Comparison of ENCODE assay signal across 23 cellular contexts in genomic region chr9:87515086-87515485, GRCh38. TPM values are rescaled to one million over a fixed set of nuclear protein-coding genes. Genes with fewer than 3 reads are reported as not detected.
A peak's percentile ranks its signal among the peaks of the same experiment; 100 is the strongest.
DNase-seq lines count a peak whose midpoint lies in the region; ATAC-seq, FAIRE-seq and TF ChIP-seq lines count a peak whose summit lies in the region.
"Had no signal": no experiment of that assay in that cellular context is flagged by ENCODE, and none has a peak within 500 bp of the region (broad histone marks: within the 10 kb centered on the region; RNA-seq: fewer than 3 reads in every experiment).

No MANE protein-coding gene starts in this region.

- TF ChIP-seq CTCF in right lobe of liver (IDR thresholded peaks at IDR 0.05) (no peak), HepG2 (CRISPR knock-in tag; IDR thresholded peaks at IDR 0.05) (no peak), esophagus muscularis mucosa (IDR thresholded peaks at IDR 0.05) (no peak)

- H3K9me3 ChIP-seq in right lobe of liver (no peaks in the 10 kb centered on the region), HepG2 (ENCODE audit: low read length) (no peaks in the 10 kb centered on the region), esophagus muscularis mucosa (no peaks in the 10 kb centered on the region), muscle layer of colon (ENCODE audit: low read length) (no peaks in the 10 kb centered on the region)
- H3K9me3 ChIP-seq: left ventricle myocardium inferior, right atrium auricular region had no signal

- H3K4me3 ChIP-seq in right lobe of liver (no peak overlapping the region), HepG2 (replicated peaks in 1 of 3; ENCODE audit: insufficient read depth in 1 of 3, low read depth in 2 of 3, low read length in 3 of 3) (no peak overlapping the region), esophagus muscularis mucosa (no peak overlapping the region), muscle layer of colon (ENCODE audit: low read depth in 1 of 2, low read length in 2 of 2) (no peak overlapping the region)
- H3K4me3 ChIP-seq: left ventricle myocardium inferior, right atrium auricular region had no signal

- FAIRE-seq in HepG2 (lab: Jason Lieb, UNC): no peak
- FAIRE-seq: G401.6, HTR-8/SVneo had no signal

- intact Hi-C loops in right lobe of liver (cut with DNase I): loop anchor here (10.0 kb wide), 3 partner anchors 50 to 140 kb away; no protein-coding TSS in a partner anchor
- intact Hi-C loops in HepG2 (cut with micrococcal nuclease; ENCODE audit: unreplicated experiment): no loop called here
- intact Hi-C loops in esophagus muscularis mucosa (cut with DNase I): no loop called here
- intact Hi-C loops in sciatic nerve (cut with DNase I): no loop called here

- DNase-seq in right lobe of liver (no peak), HepG2 (ENCODE audit: low spot score) (no peak), esophagus muscularis mucosa (ENCODE audit: extremely low spot score) (no peak), NCI-H524 (lab: John Stamatoyannopoulos, UW) (no peak), NK-92 (lab: John Stamatoyannopoulos, UW; ENCODE audit: unreplicated experiment) (no peak), NCI-H69 (lab: John Stamatoyannopoulos, UW) (no peak), sciatic nerve (ENCODE audit: low spot score) (no peak)
- DNase-seq: activated CD4-positive, alpha-beta T cell treated with anti-CD3 and anti-CD28 coated beads, Interleukin-2, amount 50 U/mL, for 48 hours; activated naive CD4-positive, alpha-beta T cell treated with anti-CD3 and anti-CD28 coated beads, Interleukin-2, amount 50 U/mL, for 16 hours; C1 segment of cervical spinal cord; DMS 273 treated with DMSO at 0.1 percent for 48 hours; Kasumi-1; left ventricle myocardium inferior; NCI-H1436 treated with DMSO at 0.1 percent for 48 hours; NCI-H2171 treated with DMSO at 0.1 percent for 48 hours; NCI-H774; SIG-M5; stimulated activated naive CD4-positive, alpha-beta T cell; trophoblast cell had no signal

- TF ChIP-seq RAD21 in HepG2 (CRISPR knock-in tag; IDR thresholded peaks at IDR 0.05): no peak

- POLR2A ChIA-PET in HepG2 (lab: Yijun Ruan, JAX): interaction anchor here (1.8 to 2.2 kb wide), 2 partner anchors 9 to 54 kb away, joined by 5 to 6 read pairs; no protein-coding TSS in a partner anchor

- H4K20me1 ChIP-seq in HepG2 (ENCODE audit: insufficient read depth, low read length): no peaks in the 10 kb centered on the region

- no peak for TF ChIP-seq EP300 in HepG2 (IDR thresholded peaks at IDR 0.05; ENCODE audit: low read depth in 2 of 2, low read length in 2 of 2)
- no peak for TF ChIP-seq EP300 in HepG2 (CRISPR knock-in tag; IDR thresholded peaks at IDR 0.05; ENCODE audit: borderline replicate concordance)
- no peak for TF ChIP-seq EP300 in esophagus muscularis mucosa (IDR thresholded peaks at IDR 0.05)

- ATAC-seq in right lobe of liver: no peak
- ATAC-seq in HepG2: no peak
- no peak for ATAC-seq in sciatic nerve

- 45% methylated on average over 1 of the region's 1 CpG for WGBS in right lobe of liver (ENCODE audit: insufficient coverage, low coverage, low lambda C conversion rate, missing lambda C conversion rate)
- WGBS in HepG2 (ENCODE audit: low lambda C conversion rate): 85% methylated on average over 1 of the region's 1 CpG
- WGBS in esophagus muscularis mucosa: 35% methylated on average over 1 of the region's 1 CpG

- H3K9ac ChIP-seq in HepG2 (ENCODE audit: insufficient read depth, low read depth, low read length) (no peak overlapping the region), muscle layer of colon (ENCODE audit: low read length) (no peak overlapping the region)

- CTCF ChIA-PET in HepG2 (lab: Yijun Ruan, JAX; ENCODE audit: low intra/inter-chr PET ratio, low total read pairs): no interaction called here

- H3K79me2 ChIP-seq in HepG2 (ENCODE audit: insufficient read depth, low read length): peaks cover 18% of the 10 kb centered on the region

- H3K36me3 ChIP-seq in right lobe of liver (peaks cover 0 to under 1% (median 0%) of the 10 kb centered on the region in 4 donors), HepG2 (replicated peaks in 1 of 2; ENCODE audit: control insufficient read depth in 1 of 2, insufficient read depth in 2 of 2, low read length in 2 of 2) (peaks cover 3 to 5% of the 10 kb centered on the region in 2 experiments; a peak in 4 of 5 replicates), esophagus muscularis mucosa (no peaks in the 10 kb centered on the region), muscle layer of colon (ENCODE audit: insufficient read depth, low read length) (peaks cover 4% of the 10 kb centered on the region)
- H3K36me3 ChIP-seq: left ventricle myocardium inferior, right atrium auricular region had no signal

- H3K4me2 ChIP-seq in HepG2 (ENCODE audit: low read depth, low read length): no peak overlapping the region

- in situ Hi-C loops in HepG2 (cut with HindIII; ENCODE audit: extremely low pct_ligation_motif_present, low pct_unique_long_range_greater_than_20kb): no loop called here

- BruUV-seq in HepG2 (replicated peaks; lab: Mats Ljungman, UMichigan): no TSS peak

- peak overlapping the region in 2 of 3 donors; percentile 4 to 19 for H3K27ac ChIP-seq in right lobe of liver
- no peak overlapping the region for H3K27ac ChIP-seq in HepG2 (ENCODE audit: extremely low read length, insufficient read depth, low read length)
- H3K27ac ChIP-seq in esophagus muscularis mucosa (replicated peaks in 1 of 4): peak overlapping the region; percentile 39 to 62 (median 56)
- peak overlapping the region; percentile 47 for H3K27ac ChIP-seq in muscle layer of colon (ENCODE audit: low read depth, low read length)
- H3K27ac ChIP-seq: left ventricle myocardium inferior, right atrium auricular region had no signal

- H3K4me1 ChIP-seq in right lobe of liver (peaks cover 0 to 32% (median 13%) of the 10 kb centered on the region in 4 donors), HepG2 (ENCODE audit: insufficient read depth, low read length) (peaks cover 46% of the 10 kb centered on the region), esophagus muscularis mucosa (peaks cover 26 to 90% (median 84%) of the 10 kb centered on the region in 4 donors), muscle layer of colon (ENCODE audit: insufficient read depth, low read length) (peaks cover 77% of the 10 kb centered on the region)

- H2AFZ ChIP-seq in HepG2 (ENCODE audit: low read length): no peak overlapping the region

- TF ChIP-seq POLR2A in right lobe of liver (IDR thresholded peaks at IDR 0.05) (no peak), HepG2 (IDR thresholded peaks at IDR 0.05; ENCODE audit: insufficient read depth in 1 of 2, low read depth in 2 of 2, low read length in 2 of 2) (no peak), esophagus muscularis mucosa (IDR thresholded peaks at IDR 0.05; ENCODE audit: low read depth) (no peak)

- H3K27me3 ChIP-seq in right lobe of liver (no peaks in the 10 kb centered on the region), HepG2 (ENCODE audit: control insufficient read depth in 1 of 2, insufficient read depth in 2 of 2, low read length in 2 of 2) (no peaks in the 10 kb centered on the region), esophagus muscularis mucosa (no peaks in the 10 kb centered on the region), muscle layer of colon (ENCODE audit: control insufficient read depth in 1 of 2, insufficient read depth in 2 of 2, low read length in 2 of 2) (no peaks in the 10 kb centered on the region)
- H3K27me3 ChIP-seq: right atrium auricular region had no signal

TF ChIP-seq in HepG2, 621 proteins besides CTCF, POLR2A, EP300 and RAD21 (continues in another document):
- TF ChIP-seq ZNF326 (CRISPR knock-in tag; IDR thresholded peaks at IDR 0.05; ENCODE audit: borderline replicate concordance): no peak
- no peak for TF ChIP-seq DBP (CRISPR knock-in tag; IDR thresholded peaks at IDR 0.05; ENCODE audit: not compliant biosample characterization)
- TF ChIP-seq NR1H2 (CRISPR knock-in tag; IDR thresholded peaks at IDR 0.05; ENCODE audit: borderline replicate concordance, low read depth): no peak
- no peak for TF ChIP-seq ZNF547 (CRISPR knock-in tag; IDR thresholded peaks at IDR 0.05)
- no peak for TF ChIP-seq ZNF34 (CRISPR knock-in tag; IDR thresholded peaks at IDR 0.05; ENCODE audit: borderline replicate concordance)

RNA-seq across cellular contexts. Expression of gene DAPK1, which starts 17.4 kb away (rescaled TPM):
- total RNA-seq in right lobe of liver (10 to 100 TPM; 17.4 to 55.0 (median 33.9) TPM), HepG2 (2016; rRNA removed; fragmentation: Illumina TruSeq; extraction: Trizol) (34.0 and 35.9 TPM in 2 replicates), esophagus muscularis mucosa (10 to 100 TPM; 51.7 to 96.8 (median 80.7) TPM), sciatic nerve (71.1 TPM)
- 9.8 and 10.3 TPM in 2 replicates for total RNA-seq in HepG2 (2016; cell fraction: cytosol; rRNA removed; fragmentation: Illumina TruSeq; extraction: Trizol; ENCODE audit: low read depth)
- total RNA-seq in HepG2 (2016; cell fraction: insoluble cytoplasmic fraction; rRNA removed; fragmentation: Illumina TruSeq; extraction: Trizol): 31.5 and 34.0 TPM in 2 replicates
- 20.5 and 22.7 TPM in 2 replicates for total RNA-seq in HepG2 (2016; cell fraction: membrane; rRNA removed; fragmentation: Illumina TruSeq; extraction: Trizol)
- total RNA-seq in HepG2 (2016; cell fraction: nucleus; rRNA removed; fragmentation: Illumina TruSeq; extraction: Trizol): 55.4 and 57.3 TPM in 2 replicates
- 29.7 and 35.7 TPM in 2 replicates for polyA plus RNA-seq in HepG2 (2011; rRNA removed)
- 13.7 and 17.4 TPM in 2 replicates for polyA plus RNA-seq in HepG2 (2011; cell fraction: cytosol; rRNA removed)
- polyA plus RNA-seq in HepG2 (2011; cell fraction: nucleus; rRNA removed): 118 and 123 TPM in 2 replicates
- 22.5 and 22.9 TPM in 2 replicates for polyA plus RNA-seq in HepG2 (2012)
- polyA plus RNA-seq in HepG2 (2016; cell fraction: cytosol; fragmentation: Illumina TruSeq; extraction: Trizol; ENCODE audit: low read depth): 2.1 and 3.1 TPM in 2 replicates
- polyA plus RNA-seq in HepG2 (2016; cell fraction: insoluble cytoplasmic fraction; fragmentation: Illumina TruSeq; extraction: Trizol; ENCODE audit: low read depth): 22.5 and 24.6 TPM in 2 replicates
- polyA plus RNA-seq in HepG2 (2016; cell fraction: membrane; fragmentation: Illumina TruSeq; extraction: Trizol; ENCODE audit: low read depth): 6.5 and 7.3 TPM in 2 replicates
- 54.2 and 58.8 TPM in 2 replicates for polyA plus RNA-seq in HepG2 (2016; cell fraction: nucleus; fragmentation: Illumina TruSeq; extraction: Trizol; ENCODE audit: insufficient read depth, low read depth)
- polyA minus RNA-seq in HepG2 (2011; rRNA and poly(A)+ RNA removed; ENCODE audit: low replicate concordance): 25.2 and 80.2 TPM in 2 replicates
- polyA minus RNA-seq in HepG2 (2011; cell fraction: cytosol; rRNA and poly(A)+ RNA removed): 15.7 and 16.1 TPM in 2 replicates
- polyA minus RNA-seq in HepG2 (2011; cell fraction: nucleus; rRNA and poly(A)+ RNA removed): 128 and 136 TPM in 2 replicates

Comparison
In these comparisons a context has a peak if more than half of its experiments do, and no peak if none do; other contexts are left out.
1. intact Hi-C loops: an anchor here in right lobe of liver (10.0 kb wide); none called in HepG2, esophagus muscularis mucosa and sciatic nerve.